ENCODE assay signal across 8 cellular contexts in genomic region chr1:227726318-227726717, GRCh38.
"Had no signal": no experiment of that assay in that cellular context is flagged by ENCODE, and none has a peak within 500 bp of the region (broad histone marks: within the 10 kb centered on the region; RNA-seq: fewer than 3 reads in every experiment).

No MANE protein-coding gene starts in this region.

- H3K4me3 ChIP-seq: GM23338, K562 had no signal

- DNase-seq: H9, HCEC 1CT, HFFc6, KG1 had no signal

- H2AFZ ChIP-seq: GM23338 had no signal

- H3K27ac Mint-ChIP-seq: GM23338, H9, HFFc6 had no signal

- ATAC-seq: GM23338, HepG2, K562 had no signal

- H3K4me2 ChIP-seq: GM23338 had no signal

- H3K27ac ChIP-seq: HL-60 had no signal

- H3K4me3 Mint-ChIP-seq: GM23338, H9, HFFc6 had no signal
